Comparison of ENCODE assay signal across 1 cellular context in the genomic region with DNA sequence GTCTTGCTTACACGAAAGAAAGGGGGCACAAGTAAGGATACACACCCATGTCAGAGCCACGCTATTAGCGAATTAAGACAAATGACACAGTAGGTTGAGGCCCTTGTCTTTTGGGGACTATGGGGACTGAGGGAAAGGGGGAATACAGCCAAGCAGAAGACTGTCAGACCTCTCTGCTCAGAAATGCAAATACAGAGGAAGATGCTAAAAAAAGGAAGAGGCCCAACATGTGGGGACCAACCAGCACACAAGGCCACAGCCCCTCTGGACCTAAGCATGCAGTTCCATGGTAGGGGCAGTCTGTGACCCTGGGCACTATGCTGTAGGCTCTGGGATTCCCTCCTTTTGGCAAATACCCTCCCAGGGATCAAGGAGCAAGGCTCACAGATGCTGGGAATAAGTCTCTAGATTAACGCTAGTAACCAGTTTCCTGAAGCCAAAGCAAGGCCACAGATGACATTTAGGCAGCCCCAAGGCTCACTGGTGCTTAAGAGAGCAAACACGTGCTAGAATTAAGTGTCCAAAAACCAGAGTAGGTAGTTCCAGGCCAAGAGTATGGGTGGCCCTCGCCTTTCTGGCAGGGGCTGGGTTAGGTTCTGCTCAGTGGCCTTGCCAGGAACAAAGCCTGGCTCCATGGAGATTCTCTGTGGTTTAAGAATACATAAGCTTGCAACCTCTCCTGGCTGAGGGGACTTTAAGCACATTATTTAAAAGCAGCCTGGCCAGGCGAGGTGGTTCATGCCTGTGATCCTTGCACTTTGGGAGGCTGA.
TF ChIP-seq lines count a peak whose summit lies in the region.

No MANE protein-coding gene starts in this region.

TF ChIP-seq in HepG2, 621 proteins besides CTCF, POLR2A, EP300 and RAD21:
- 0 out of 2 replicates have a peak, but pooled peaks have one; percentile 16 for TF ChIP-seq ZFY (CRISPR knock-in tag; IDR thresholded peaks at IDR 0.05)
- TF ChIP-seq, protein P1, sequence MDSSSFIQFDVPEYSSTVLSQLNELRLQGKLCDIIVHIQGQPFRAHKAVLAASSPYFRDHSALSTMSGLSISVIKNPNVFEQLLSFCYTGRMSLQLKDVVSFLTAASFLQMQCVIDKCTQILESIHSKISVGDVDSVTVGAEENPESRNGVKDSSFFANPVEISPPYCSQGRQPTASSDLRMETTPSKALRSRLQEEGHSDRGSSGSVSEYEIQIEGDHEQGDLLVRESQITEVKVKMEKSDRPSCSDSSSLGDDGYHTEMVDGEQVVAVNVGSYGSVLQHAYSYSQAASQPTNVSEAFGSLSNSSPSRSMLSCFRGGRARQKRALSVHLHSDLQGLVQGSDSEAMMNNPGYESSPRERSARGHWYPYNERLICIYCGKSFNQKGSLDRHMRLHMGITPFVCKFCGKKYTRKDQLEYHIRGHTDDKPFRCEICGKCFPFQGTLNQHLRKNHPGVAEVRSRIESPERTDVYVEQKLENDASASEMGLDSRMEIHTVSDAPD (CRISPR knock-in tag; IDR thresholded peaks at IDR 0.05): 0 out of 2 replicates have a peak, but pooled peaks have one; percentile 22
- no peak for TF ChIP-seq SIX4 (CRISPR knock-in tag; IDR thresholded peaks at IDR 0.05)
- 0 out of 2 replicates have a peak, but pooled peaks have one; percentile 23 for TF ChIP-seq REPIN1 (CRISPR knock-in tag; IDR thresholded peaks at IDR 0.05; ENCODE audit: borderline replicate concordance, low read depth)
- 0 out of 2 replicates have a peak, but pooled peaks have one; percentile 21 for TF ChIP-seq PHF21A (CRISPR knock-in tag; IDR thresholded peaks at IDR 0.05)
- TF ChIP-seq HNF4A (CRISPR knock-in tag; IDR thresholded peaks at IDR 0.05): peak; percentile 46; the same call in 1 of the 2 replicates
- no peak for TF ChIP-seq ZNF256 (CRISPR knock-in tag; conservative IDR thresholded peaks at IDR 0.05)
- no peak for TF ChIP-seq XBP1 (CRISPR knock-in tag; IDR thresholded peaks at IDR 0.05)
- no peak for TF ChIP-seq CCDC6 (CRISPR knock-in tag; IDR thresholded peaks at IDR 0.05)
- TF ChIP-seq, protein P2, sequence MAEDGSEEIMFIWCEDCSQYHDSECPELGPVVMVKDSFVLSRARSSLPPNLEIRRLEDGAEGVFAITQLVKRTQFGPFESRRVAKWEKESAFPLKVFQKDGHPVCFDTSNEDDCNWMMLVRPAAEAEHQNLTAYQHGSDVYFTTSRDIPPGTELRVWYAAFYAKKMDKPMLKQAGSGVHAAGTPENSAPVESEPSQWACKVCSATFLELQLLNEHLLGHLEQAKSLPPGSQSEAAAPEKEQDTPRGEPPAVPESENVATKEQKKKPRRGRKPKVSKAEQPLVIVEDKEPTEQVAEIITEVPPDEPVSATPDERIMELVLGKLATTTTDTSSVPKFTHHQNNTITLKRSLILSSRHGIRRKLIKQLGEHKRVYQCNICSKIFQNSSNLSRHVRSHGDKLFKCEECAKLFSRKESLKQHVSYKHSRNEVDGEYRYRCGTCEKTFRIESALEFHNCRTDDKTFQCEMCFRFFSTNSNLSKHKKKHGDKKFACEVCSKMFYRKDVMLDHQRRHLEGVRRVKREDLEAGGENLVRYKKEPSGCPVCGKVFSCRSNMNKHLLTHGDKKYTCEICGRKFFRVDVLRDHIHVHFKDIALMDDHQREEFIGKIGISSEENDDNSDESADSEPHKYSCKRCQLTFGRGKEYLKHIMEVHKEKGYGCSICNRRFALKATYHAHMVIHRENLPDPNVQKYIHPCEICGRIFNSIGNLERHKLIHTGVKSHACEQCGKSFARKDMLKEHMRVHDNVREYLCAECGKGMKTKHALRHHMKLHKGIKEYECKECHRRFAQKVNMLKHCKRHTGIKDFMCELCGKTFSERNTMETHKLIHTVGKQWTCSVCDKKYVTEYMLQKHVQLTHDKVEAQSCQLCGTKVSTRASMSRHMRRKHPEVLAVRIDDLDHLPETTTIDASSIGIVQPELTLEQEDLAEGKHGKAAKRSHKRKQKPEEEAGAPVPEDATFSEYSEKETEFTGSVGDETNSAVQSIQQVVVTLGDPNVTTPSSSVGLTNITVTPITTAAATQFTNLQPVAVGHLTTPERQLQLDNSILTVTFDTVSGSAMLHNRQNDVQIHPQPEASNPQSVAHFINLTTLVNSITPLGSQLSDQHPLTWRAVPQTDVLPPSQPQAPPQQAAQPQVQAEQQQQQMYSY (CRISPR knock-in tag; IDR thresholded peaks at IDR 0.05): no peak
- no peak for TF ChIP-seq ZNF75D (CRISPR knock-in tag; IDR thresholded peaks at IDR 0.05; ENCODE audit: borderline replicate concordance)
- TF ChIP-seq ZNF263 (CRISPR knock-in tag; IDR thresholded peaks at IDR 0.05): 0 out of 2 replicates have a peak, but pooled peaks have one; percentile 28
